16 cellular contexts compared by ENCODE assay signal in genomic region chr6:108619431-108620197, GRCh38. TPM values are rescaled to one million over a fixed set of nuclear protein-coding genes. Genes with fewer than 3 reads are reported as not detected.
A peak's percentile ranks its signal among the peaks of the same experiment; 100 is the strongest.
DNase-seq lines count a peak whose midpoint lies in the region; ATAC-seq and TF ChIP-seq lines count a peak whose summit lies in the region.
"Had no signal": no experiment of that assay in that cellular context is flagged by ENCODE, and none has a peak within 500 bp of the region (broad histone marks: within the 10 kb centered on the region; RNA-seq: fewer than 3 reads in every experiment).

No MANE protein-coding gene starts in this region.

- H3K18ac ChIP-seq in mesenchymal stem cell (ENCODE audit: low read depth in 1 of 2, low read length in 2 of 2), result peak overlapping the region in 1 of 2 experiments; percentile 50

- H3K4ac ChIP-seq in mesenchymal stem cell (ENCODE audit: low read depth in 1 of 2, low read length in 2 of 2), result no peak overlapping the region

- no peak for TF ChIP-seq EP300 in upper lobe of left lung (IDR thresholded peaks at IDR 0.05)

- no peak overlapping the region for H4K91ac ChIP-seq in mesenchymal stem cell (ENCODE audit: low read length)

- H2BK12ac ChIP-seq in mesenchymal stem cell (ENCODE audit: low read length in 2 of 2), result no peak overlapping the region

- H2BK15ac ChIP-seq in mesenchymal stem cell (ENCODE audit: low read depth, poor library complexity, severe bottlenecking), result no peak overlapping the region

- no peak overlapping the region for H3K9ac ChIP-seq in mesenchymal stem cell (ENCODE audit: low read length)

- no peak overlapping the region for H3K23ac ChIP-seq in mesenchymal stem cell (ENCODE audit: low read length in 2 of 2)

- no peak overlapping the region for H4K8ac ChIP-seq in mesenchymal stem cell (ENCODE audit: low read length)

- no peak for ATAC-seq in heart right ventricle
- no peak for ATAC-seq in left ventricle myocardium superior
- ATAC-seq in upper lobe of left lung (ENCODE audit: low FRiP score in 2 of 2), result no peak

- no peaks in the 10 kb centered on the region for H3K9me3 ChIP-seq in heart right ventricle
- H3K9me3 ChIP-seq in adrenal gland (replicated peaks in 1 of 3), result no peaks in the 10 kb centered on the region
- H3K9me3 ChIP-seq in tibial artery, result no peaks in the 10 kb centered on the region
- H3K9me3 ChIP-seq in mesenchymal stem cell (ENCODE audit: control insufficient read depth, low read length), result no peaks in the 10 kb centered on the region
- no peaks in the 10 kb centered on the region for H3K9me3 ChIP-seq in upper lobe of left lung
- H3K9me3 ChIP-seq: Caco-2, thyroid gland had no signal

- H3K27me3 ChIP-seq in heart right ventricle (no peaks in the 10 kb centered on the region), adrenal gland (no peaks in the 10 kb centered on the region), tibial artery (no peaks in the 10 kb centered on the region), mesenchymal stem cell (ENCODE audit: control insufficient read depth in 1 of 2, insufficient read depth in 1 of 2, low read length in 2 of 2) (no peaks in the 10 kb centered on the region), upper lobe of left lung (no peaks in the 10 kb centered on the region)
- H3K27me3 ChIP-seq: thyroid gland had no signal

- TF ChIP-seq CTCF in heart right ventricle (IDR thresholded peaks at IDR 0.05) (no peak), adrenal gland (IDR thresholded peaks at IDR 0.05) (no peak), tibial artery (IDR thresholded peaks at IDR 0.05) (no peak), upper lobe of left lung (IDR thresholded peaks at IDR 0.05) (no peak)

- H3K4me1 ChIP-seq in heart right ventricle (peaks cover 21 to 100% (median 91%) of the 10 kb centered on the region in 9 donors), adrenal gland (replicated peaks in 1 of 2) (peaks cover 26 to 91% of the 10 kb centered on the region in 2 donors), tibial artery (peaks cover 8 to 100% (median 74%) of the 10 kb centered on the region in 4 donors), mesenchymal stem cell (ENCODE audit: control insufficient read depth, insufficient read depth, low read depth, low read length) (peaks cover 16% of the 10 kb centered on the region), upper lobe of left lung (peaks cover 64 to 82% (median 72%) of the 10 kb centered on the region in 4 donors)
- H3K4me1 ChIP-seq: Caco-2 had no signal

- H2AFZ ChIP-seq in mesenchymal stem cell (ENCODE audit: low read depth, low read length), result no peak overlapping the region

- DNase-seq in heart right ventricle (no peak), left ventricle myocardium superior (no peak), adrenal gland (no peak), kidney tubule cell (ENCODE audit: low spot score) (peak; percentile 49), tibial artery (no peak), mesenchymal stem cell (no peak), AG08396 (ENCODE audit: low spot score) (no peak), upper lobe of left lung (no peak)
- DNase-seq: activated CD4-positive, alpha-beta memory T cell treated with anti-CD3 and anti-CD28 coated beads, Interleukin-2, amount 10 ng/mL, durations not matched to agents 7 days and 5 days; activated gamma-delta T cell; Caco-2; effector CD8-positive, alpha-beta T cell; head of caudate nucleus; NCI-H1092 treated with DMSO at 0.1 percent for 48 hours; T1000; thyroid gland had no signal

- no peak overlapping the region for H2BK5ac ChIP-seq in mesenchymal stem cell (ENCODE audit: low read depth, low read length, poor library complexity, severe bottlenecking)

- no peak overlapping the region for H2AK5ac ChIP-seq in mesenchymal stem cell (ENCODE audit: low read length, severe bottlenecking)

- no peak overlapping the region for H3K14ac ChIP-seq in mesenchymal stem cell (ENCODE audit: low read length in 2 of 2)

- H3K4me3 ChIP-seq in heart right ventricle (no peak overlapping the region), adrenal gland (no peak overlapping the region), tibial artery (no peak overlapping the region), mesenchymal stem cell (ENCODE audit: insufficient read depth in 1 of 2, low read depth in 1 of 2, low read length in 2 of 2) (no peak overlapping the region), upper lobe of left lung (no peak overlapping the region)
- H3K4me3 ChIP-seq: thyroid gland had no signal

- WGBS in heart right ventricle, 2 donors, result 55 to 63% methylated on average over 2 of the region's 2 CpGs
- WGBS in adrenal gland, 4 donors, result 66 to 78% (median 75%) methylated on average over 2 of the region's 2 CpGs
- 95% methylated on average over 1 of the region's 2 CpGs for WGBS in mesenchymal stem cell
- 52 to 58% methylated on average over 2 of the region's 2 CpGs for WGBS in upper lobe of left lung, 2 donors

- no peak for TF ChIP-seq POLR2A in adrenal gland (IDR thresholded peaks at IDR 0.05)
- TF ChIP-seq POLR2A in upper lobe of left lung (IDR thresholded peaks at IDR 0.05), result no peak

- intact Hi-C loops in heart right ventricle (cut with DNase I) (loop anchor here in 3 of 10 donors (5.0 to 10.0 kb wide), 2 partner anchors 37 to 55 kb away; partner anchors contain the start of gene FOXO3 (in 2 of the 3)), left ventricle myocardium superior (cut with micrococcal nuclease) (no loop called here), adrenal gland (cut with DNase I) (no loop called here), tibial artery (cut with DNase I; ENCODE audit: low total_unique reads) (no loop called here)

- H3K36me3 ChIP-seq in heart right ventricle (no peaks in the 10 kb centered on the region), adrenal gland (replicated peaks in 1 of 2) (no peaks in the 10 kb centered on the region), tibial artery (no peaks in the 10 kb centered on the region), mesenchymal stem cell (ENCODE audit: control insufficient read depth in 1 of 2, insufficient read depth in 2 of 2, low read depth in 1 of 2, low read length in 2 of 2) (no peaks in the 10 kb centered on the region), upper lobe of left lung (no peaks in the 10 kb centered on the region)
- H3K36me3 ChIP-seq: thyroid gland had no signal

- no peak overlapping the region for H3K4me2 ChIP-seq in mesenchymal stem cell (ENCODE audit: low read length, poor library complexity, severe bottlenecking)

- H3K27ac ChIP-seq in heart right ventricle, result peak overlapping the region in 6 of 10 donors; percentile 2 to 69 (median 58)
- peak overlapping the region in 3 of 5 donors; percentile 2 to 8 (median 2) for H3K27ac ChIP-seq in adrenal gland
- H3K27ac ChIP-seq in tibial artery, result peak overlapping the region; percentile 22 to 42
- H3K27ac ChIP-seq in mesenchymal stem cell (ENCODE audit: low read length, poor library complexity, severe bottlenecking), result no peak overlapping the region
- peak overlapping the region in 2 of 4 donors; percentile 31 to 60 for H3K27ac ChIP-seq in upper lobe of left lung

- H3K79me1 ChIP-seq in mesenchymal stem cell (replicated peaks; ENCODE audit: low read length, poor library complexity, severe bottlenecking), result peaks cover 15% of the 10 kb centered on the region

- no peak overlapping the region for H2BK120ac ChIP-seq in mesenchymal stem cell (ENCODE audit: low read depth, low read length)

RNA-seq across cellular contexts. Expression of gene FOXO3, which starts 58.9 kb away (rescaled TPM):
- total RNA-seq in heart right ventricle (10 to 100 TPM; 29.4 to 52.6 (median 37.7) TPM), left ventricle myocardium superior (29.5 TPM), adrenal gland (10 to 100 TPM; 18.3 to 38.7 (median 31.0) TPM), upper lobe of left lung (100 to 1,000 TPM in 1 of 6 donors, 10 to 100 TPM in 5; 52.6 to 101 (median 71.9) TPM)
- polyA plus RNA-seq in heart right ventricle (10 to 100 TPM; 16.8 to 19.3 TPM), adrenal gland (10 to 100 TPM in 2 of 3 donors, 1 to 10 TPM in 1; 8.3 to 13.5 (median 11.7) TPM)
- polyA plus RNA-seq in mesenchymal stem cell (2013, experiment 1 of 2), result 19.2 TPM
- 18.8 TPM for polyA plus RNA-seq in mesenchymal stem cell (2013, experiment 2 of 2)
